ENCODE assay signal across 10 cellular contexts in genomic region chr5:89372176-89372575, GRCh38.
"Had no signal": no experiment of that assay in that cellular context is flagged by ENCODE, and none has a peak within 500 bp of the region (broad histone marks: within the 10 kb centered on the region; RNA-seq: fewer than 3 reads in every experiment).

No MANE protein-coding gene starts in this region.

- H3K27ac Mint-ChIP-seq: activated CD4-positive, alpha-beta T cell treated with anti-CD3 and anti-CD28 coated beads, Interleukin-2, amount 10 ng/mL, durations not matched to agents 24 days and 14 days; activated naive CD8-positive, alpha-beta T cell treated with anti-CD3 and anti-CD28 coated beads for 36 hours; nephron; stimulated activated effector memory CD8-positive, alpha-beta T cell treated with anti-CD3 and anti-CD28 coated beads, Interleukin-12 subunit alpha, Interleukin-12 subunit beta, amount 100 ng/mL, for 72 hours; WTC11 had no signal

- H3K4me3 Mint-ChIP-seq: activated CD4-positive, alpha-beta T cell treated with anti-CD3 and anti-CD28 coated beads, Interleukin-2, amount 10 ng/mL, durations not matched to agents 24 days and 14 days; activated naive CD8-positive, alpha-beta T cell treated with anti-CD3 and anti-CD28 coated beads for 36 hours; nephron; stimulated activated effector memory CD8-positive, alpha-beta T cell treated with anti-CD3 and anti-CD28 coated beads, Interleukin-12 subunit alpha, Interleukin-12 subunit beta, amount 100 ng/mL, for 72 hours; WTC11 had no signal

- H3K4me1 Mint-ChIP-seq: activated CD4-positive, alpha-beta T cell treated with anti-CD3 and anti-CD28 coated beads, Interleukin-2, amount 10 ng/mL, durations not matched to agents 24 days and 14 days; activated naive CD8-positive, alpha-beta T cell treated with anti-CD3 and anti-CD28 coated beads for 36 hours; nephron; stimulated activated effector memory CD8-positive, alpha-beta T cell treated with anti-CD3 and anti-CD28 coated beads, Interleukin-12 subunit alpha, Interleukin-12 subunit beta, amount 100 ng/mL, for 72 hours; WTC11 had no signal

- H3K36me3 Mint-ChIP-seq: activated naive CD8-positive, alpha-beta T cell treated with anti-CD3 and anti-CD28 coated beads for 36 hours; stimulated activated effector memory CD8-positive, alpha-beta T cell treated with anti-CD3 and anti-CD28 coated beads, Interleukin-12 subunit alpha, Interleukin-12 subunit beta, amount 100 ng/mL, for 72 hours; WTC11 had no signal

- H3K4me3 ChIP-seq: heart right ventricle, thyroid gland had no signal

- H3K9me3 Mint-ChIP-seq: activated CD4-positive, alpha-beta T cell treated with anti-CD3 and anti-CD28 coated beads, Interleukin-2, amount 10 ng/mL, durations not matched to agents 24 days and 14 days; activated naive CD8-positive, alpha-beta T cell treated with anti-CD3 and anti-CD28 coated beads for 36 hours; nephron; WTC11 had no signal

- DNase-seq: activated CD4-positive, alpha-beta T cell treated with anti-CD3 and anti-CD28 coated beads, Interleukin-2, amount 10 ng/mL, durations not matched to agents 24 days and 14 days; activated CD8-positive, alpha-beta memory T cell treated with anti-CD3 and anti-CD28 coated beads, Interleukin-2, amount 50 U/mL, for 48 hours; activated naive CD8-positive, alpha-beta T cell treated with anti-CD3 and anti-CD28 coated beads for 36 hours; heart right ventricle; occipital lobe; thyroid gland had no signal

- H3K27ac ChIP-seq: heart right ventricle, thyroid gland had no signal

- ATAC-seq: heart right ventricle; sciatic nerve; stimulated activated effector memory CD8-positive, alpha-beta T cell treated with anti-CD3 and anti-CD28 coated beads, Interleukin-12 subunit alpha, Interleukin-12 subunit beta, amount 100 ng/mL, for 72 hours; WTC11 had no signal

- H3K27me3 ChIP-seq: heart right ventricle, thyroid gland had no signal

- H3K9me3 ChIP-seq: thyroid gland had no signal

- H3K27me3 Mint-ChIP-seq: activated CD4-positive, alpha-beta T cell treated with anti-CD3 and anti-CD28 coated beads, Interleukin-2, amount 10 ng/mL, durations not matched to agents 24 days and 14 days; activated naive CD8-positive, alpha-beta T cell treated with anti-CD3 and anti-CD28 coated beads for 36 hours had no signal

- H3K36me3 ChIP-seq: heart right ventricle, thyroid gland had no signal
